25 cellular contexts compared by ENCODE assay signal in genomic region chr15:101037090-101037830, GRCh38.
DNase-seq lines count a peak whose midpoint lies in the region; ATAC-seq, FAIRE-seq and TF ChIP-seq lines count a peak whose summit lies in the region.
"Had no signal": no experiment of that assay in that cellular context is flagged by ENCODE, and none has a peak within 500 bp of the region (broad histone marks: within the 10 kb centered on the region; RNA-seq: fewer than 3 reads in every experiment).

No MANE protein-coding gene starts in this region.

- no peaks in the 10 kb centered on the region for H3K27me3 ChIP-seq in right lobe of liver
- no peaks in the 10 kb centered on the region for H3K27me3 ChIP-seq in HepG2 (ENCODE audit: control insufficient read depth in 1 of 2, insufficient read depth in 2 of 2, low read length in 2 of 2)
- no peaks in the 10 kb centered on the region for H3K27me3 ChIP-seq in esophagus muscularis mucosa
- no peaks in the 10 kb centered on the region for H3K27me3 ChIP-seq in PC-3 (ENCODE audit: low read length)
- H3K27me3 ChIP-seq: pancreas had no signal

- H3K9me2 ChIP-seq in PC-3 (replicated peaks; ENCODE audit: low read length) = no peaks in the 10 kb centered on the region

- no peak for TF ChIP-seq EP300 in HepG2 (IDR thresholded peaks at IDR 0.05; ENCODE audit: low read depth in 2 of 2, low read length in 2 of 2)
- TF ChIP-seq EP300 in HepG2 (CRISPR knock-in tag; IDR thresholded peaks at IDR 0.05; ENCODE audit: borderline replicate concordance) = no peak
- no peak for TF ChIP-seq EP300 in esophagus muscularis mucosa (IDR thresholded peaks at IDR 0.05)

- peaks cover 6% of the 10 kb centered on the region for H3K4me1 Mint-ChIP-seq in activated naive CD8-positive, alpha-beta T cell treated with anti-CD3 and anti-CD28 coated beads for 36 hours
- H3K4me1 Mint-ChIP-seq: activated CD4-positive, alpha-beta T cell treated with anti-CD3 and anti-CD28 coated beads, Interleukin-2, amount 10 ng/mL, durations not matched to agents 7 days and 5 days; central memory CD8-positive, alpha-beta T cell had no signal

- H3K9ac ChIP-seq in HepG2 (ENCODE audit: insufficient read depth, low read depth, low read length) = no peak overlapping the region
- no peak overlapping the region for H3K9ac ChIP-seq in PC-3 (ENCODE audit: low read length)

- DNase-seq in right lobe of liver (peak in 2 of 3 donors; percentile 28 to 31), HepG2 (ENCODE audit: low spot score) (no peak), esophagus muscularis mucosa (ENCODE audit: extremely low spot score) (peak; percentile 66), posterior vena cava (ENCODE audit: low spot score) (peak; percentile 44), globus pallidus (ENCODE audit: low spot score) (no peak), PC-3 (no peak), NCI-H345 treated with DMSO at 0.1 percent for 48 hours (lab: John Stamatoyannopoulos, UW; ENCODE audit: unreplicated experiment) (no peak)
- no peak for DNase-seq in activated naive CD8-positive, alpha-beta T cell treated with anti-CD3 and anti-CD28 coated beads for 36 hours
- DNase-seq: activated CD4-positive, alpha-beta T cell treated with anti-CD3 and anti-CD28 coated beads, Interleukin-2, amount 10 ng/mL, durations not matched to agents 7 days and 5 days; DMS79; GF-D8; mesendoderm; naive B cell; NCI-H1105; NCI-H1930 had no signal

- H3K36me3 Mint-ChIP-seq in activated naive CD8-positive, alpha-beta T cell treated with anti-CD3 and anti-CD28 coated beads for 36 hours = no peaks in the 10 kb centered on the region
- H3K36me3 Mint-ChIP-seq: activated naive CD8-positive, alpha-beta T cell; type B pancreatic cell had no signal

- ATAC-seq in right lobe of liver (peak in 1 of 4 donors; percentile 20), HepG2 (no peak), PC-3 (no peak)
- ATAC-seq: HCT116, left colon, pancreas had no signal

- no peak overlapping the region for H3K4me3 ChIP-seq in right lobe of liver
- no peak overlapping the region for H3K4me3 ChIP-seq in HepG2 (replicated peaks in 1 of 3; ENCODE audit: insufficient read depth in 1 of 3, low read depth in 2 of 3, low read length in 3 of 3)
- no peak overlapping the region for H3K4me3 ChIP-seq in esophagus muscularis mucosa
- no peak overlapping the region for H3K4me3 ChIP-seq in PC-3 (ENCODE audit: low read length)
- H3K4me3 ChIP-seq: heart right ventricle, pancreas had no signal

- 88% methylated on average over 1 of the region's 3 CpGs for WGBS in right lobe of liver (ENCODE audit: insufficient coverage, low coverage, low lambda C conversion rate, missing lambda C conversion rate)
- WGBS in HepG2 (ENCODE audit: low lambda C conversion rate) = 0% methylated on average over 1 of the region's 3 CpGs
- WGBS in esophagus muscularis mucosa = 89% methylated on average over 3 of the region's 3 CpGs

- in situ Hi-C loops in HepG2 (cut with HindIII; ENCODE audit: extremely low pct_ligation_motif_present, low pct_unique_long_range_greater_than_20kb) = no loop called here

- no peak overlapping the region for H3K4me2 ChIP-seq in HepG2 (ENCODE audit: low read depth, low read length)
- H3K4me2 ChIP-seq in PC-3 (ENCODE audit: low read length) = no peak overlapping the region

- TF ChIP-seq CTCF in right lobe of liver (IDR thresholded peaks at IDR 0.05) (no peak), HepG2 (CRISPR knock-in tag; IDR thresholded peaks at IDR 0.05) (no peak), esophagus muscularis mucosa (IDR thresholded peaks at IDR 0.05) (no peak), PC-3 (conservative IDR thresholded peaks at IDR 0.05; ENCODE audit: low read depth, low read length) (no peak)

- TF ChIP-seq POLR2A in right lobe of liver (IDR thresholded peaks at IDR 0.05) = no peak
- TF ChIP-seq POLR2A in HepG2 (IDR thresholded peaks at IDR 0.05; ENCODE audit: insufficient read depth in 1 of 2, low read depth in 2 of 2, low read length in 2 of 2) = no peak
- TF ChIP-seq POLR2A in esophagus muscularis mucosa (IDR thresholded peaks at IDR 0.05; ENCODE audit: low read depth) = no peak

- POLR2A ChIA-PET in HepG2 (lab: Yijun Ruan, JAX) = no interaction called here
- POLR2A ChIA-PET in PC-3 (lab: Charles Lee; ENCODE audit: unreplicated experiment) = no interaction called here

- H3K79me2 ChIP-seq in HepG2 (ENCODE audit: insufficient read depth, low read length) (no peaks in the 10 kb centered on the region), PC-3 (ENCODE audit: low read length) (no peaks in the 10 kb centered on the region)

- H3K27ac ChIP-seq in right lobe of liver (no peak overlapping the region), HepG2 (ENCODE audit: extremely low read length, insufficient read depth, low read length) (no peak overlapping the region), esophagus muscularis mucosa (replicated peaks in 1 of 4) (no peak overlapping the region), PC-3 (ENCODE audit: low read length) (no peak overlapping the region)
- H3K27ac ChIP-seq: epithelial cell of prostate, heart right ventricle, pancreas, VCaP had no signal

- H3K9me3 ChIP-seq in right lobe of liver (no peaks in the 10 kb centered on the region), HepG2 (ENCODE audit: low read length) (peaks cover 6% of the 10 kb centered on the region; the same call in 1 of the 2 replicates), esophagus muscularis mucosa (peaks cover 0 to 12% (median 5%) of the 10 kb centered on the region in 4 donors), PC-3 (ENCODE audit: low read length) (no peaks in the 10 kb centered on the region)
- H3K9me3 ChIP-seq: pancreas had no signal

- H3K36me3 ChIP-seq in right lobe of liver (no peaks in the 10 kb centered on the region), HepG2 (replicated peaks in 1 of 2; ENCODE audit: control insufficient read depth in 1 of 2, insufficient read depth in 2 of 2, low read length in 2 of 2) (no peaks in the 10 kb centered on the region), esophagus muscularis mucosa (peaks cover 0 to 14% (median under 1%) of the 10 kb centered on the region in 4 donors), PC-3 (ENCODE audit: low read depth, low read length) (peaks cover 6% of the 10 kb centered on the region)

- no peaks in the 10 kb centered on the region for H3F3A ChIP-seq in PC-3 (ENCODE audit: low read length, unreplicated experiment)

- no TSS peak for BruUV-seq in HepG2 (replicated peaks; lab: Mats Ljungman, UMichigan)
- no TSS peak for BruUV-seq in PC-3 (replicated peaks; lab: Mats Ljungman, UMichigan)

- no peak for TF ChIP-seq RAD21 in HepG2 (CRISPR knock-in tag; IDR thresholded peaks at IDR 0.05)

- no peaks in the 10 kb centered on the region for H3K4me1 ChIP-seq in right lobe of liver
- H3K4me1 ChIP-seq in HepG2 (ENCODE audit: insufficient read depth, low read length) = no peaks in the 10 kb centered on the region
- H3K4me1 ChIP-seq in esophagus muscularis mucosa = no peaks in the 10 kb centered on the region
- H3K4me1 ChIP-seq in PC-3 (ENCODE audit: insufficient read depth, low read length) = no peaks in the 10 kb centered on the region
- H3K4me1 ChIP-seq: pancreas had no signal

- H4K20me1 ChIP-seq in HepG2 (ENCODE audit: insufficient read depth, low read length) = no peaks in the 10 kb centered on the region
- no peaks in the 10 kb centered on the region for H4K20me1 ChIP-seq in PC-3 (ENCODE audit: low read length)

- CTCF ChIA-PET in HepG2 (lab: Yijun Ruan, JAX; ENCODE audit: low intra/inter-chr PET ratio, low total read pairs) = no interaction called here
- CTCF ChIA-PET in PC-3 (lab: Charles Lee) = no interaction called here

- H2AFZ ChIP-seq in HepG2 (ENCODE audit: low read length) (no peak overlapping the region), PC-3 (ENCODE audit: low read length) (no peak overlapping the region)

- no peak overlapping the region for H3K27ac Mint-ChIP-seq in activated naive CD8-positive, alpha-beta T cell treated with anti-CD3 and anti-CD28 coated beads for 36 hours
- H3K27ac Mint-ChIP-seq: activated CD4-positive, alpha-beta T cell treated with anti-CD3 and anti-CD28 coated beads, Interleukin-2, amount 10 ng/mL, durations not matched to agents 7 days and 5 days; activated naive CD8-positive, alpha-beta T cell; activated T-helper 2 cell treated with anti-CD3 and anti-CD28 coated beads, Interferon-gamma antibody, Interleukin-2, Interleukin-4, amounts not matched to agents 10 μg/mL and 5 μg/mL and 100 μg/mL, durations not matched to agents 14 hours and 24 hours and 36 hours; naive B cell; type B pancreatic cell had no signal

- FAIRE-seq in HepG2 (lab: Jason Lieb, UNC) = no peak
- FAIRE-seq: pancreas had no signal

- intact Hi-C loops in right lobe of liver (cut with DNase I) = no loop called here
- intact Hi-C loops in HepG2 (cut with micrococcal nuclease; ENCODE audit: unreplicated experiment) = no loop called here
- intact Hi-C loops in esophagus muscularis mucosa (cut with DNase I) = no loop called here
- intact Hi-C loops in posterior vena cava (cut with DNase I) = no loop called here
- intact Hi-C loops in PC-3 (cut with micrococcal nuclease) = no loop called here

- H3K27me3 Mint-ChIP-seq in activated naive CD8-positive, alpha-beta T cell treated with anti-CD3 and anti-CD28 coated beads for 36 hours = peaks cover 59% of the 10 kb centered on the region
- H3K27me3 Mint-ChIP-seq: naive B cell, type B pancreatic cell had no signal

- peaks cover 27% of the 10 kb centered on the region for H3K9me3 Mint-ChIP-seq in activated naive CD8-positive, alpha-beta T cell treated with anti-CD3 and anti-CD28 coated beads for 36 hours

- no peak overlapping the region for H3K4me3 Mint-ChIP-seq in activated naive CD8-positive, alpha-beta T cell treated with anti-CD3 and anti-CD28 coated beads for 36 hours
- H3K4me3 Mint-ChIP-seq: activated CD4-positive, alpha-beta T cell treated with anti-CD3 and anti-CD28 coated beads, Interleukin-2, amount 10 ng/mL, durations not matched to agents 7 days and 5 days; activated naive CD8-positive, alpha-beta T cell; central memory CD8-positive, alpha-beta T cell; naive B cell; type B pancreatic cell had no signal

TF ChIP-seq in HepG2, 621 proteins besides CTCF, POLR2A, EP300 and RAD21 (continues in another document):
- TF ChIP-seq ZFP1 (CRISPR knock-in tag; IDR thresholded peaks at IDR 0.05) (no peak), SRSF9 (IDR thresholded peaks at IDR 0.05; ENCODE audit: borderline replicate concordance, insufficient read depth, low read depth, low read length, poor library complexity, severe bottlenecking) (no peak), ZNF367 (CRISPR knock-in tag; IDR thresholded peaks at IDR 0.05; ENCODE audit: borderline replicate concordance) (no peak)

Comparison
In these comparisons a context has a peak if more than half of its experiments do, and no peak if none do; other contexts are left out.
1. DNase-seq: peak in right lobe of liver (2 of 3), esophagus muscularis mucosa (single experiment) and posterior vena cava (single experiment); none in HepG2 (single experiment), globus pallidus (single experiment), PC-3 (single experiment), activated naive CD8-positive, alpha-beta T cell treated with anti-CD3 and anti-CD28 coated beads for 36 hours (single experiment) and NCI-H345 treated with DMSO at 0.1 percent for 48 hours (single experiment).